Comparison of ENCODE assay signal across 1 cellular context in the genomic region with DNA sequence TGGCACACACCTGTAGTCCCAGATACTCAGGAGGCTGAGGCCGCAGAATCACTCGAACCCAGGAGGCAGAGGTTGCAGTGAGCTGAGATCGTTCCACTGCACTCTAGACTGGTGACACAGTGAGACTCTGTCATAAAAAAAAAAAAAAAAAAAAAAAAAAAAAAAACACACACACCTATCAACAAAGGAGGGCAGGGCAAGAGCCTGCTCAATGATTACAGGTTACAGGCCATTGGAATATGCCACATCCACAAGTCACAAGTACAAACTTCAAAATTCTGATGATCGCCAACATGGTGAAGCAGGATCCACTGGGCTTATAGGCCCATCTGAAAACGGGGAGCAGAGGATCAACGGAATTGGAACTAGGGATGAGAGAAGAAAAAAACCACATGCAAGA.
A peak's percentile ranks its signal among the peaks of the same experiment; 100 is the strongest.
TF ChIP-seq lines count a peak whose summit lies in the region.

No MANE protein-coding gene starts in this region.

TF ChIP-seq in GM12878, 131 proteins besides CTCF, POLR2A, EP300 and RAD21 (continued from another document):
- TF ChIP-seq, protein P1, sequence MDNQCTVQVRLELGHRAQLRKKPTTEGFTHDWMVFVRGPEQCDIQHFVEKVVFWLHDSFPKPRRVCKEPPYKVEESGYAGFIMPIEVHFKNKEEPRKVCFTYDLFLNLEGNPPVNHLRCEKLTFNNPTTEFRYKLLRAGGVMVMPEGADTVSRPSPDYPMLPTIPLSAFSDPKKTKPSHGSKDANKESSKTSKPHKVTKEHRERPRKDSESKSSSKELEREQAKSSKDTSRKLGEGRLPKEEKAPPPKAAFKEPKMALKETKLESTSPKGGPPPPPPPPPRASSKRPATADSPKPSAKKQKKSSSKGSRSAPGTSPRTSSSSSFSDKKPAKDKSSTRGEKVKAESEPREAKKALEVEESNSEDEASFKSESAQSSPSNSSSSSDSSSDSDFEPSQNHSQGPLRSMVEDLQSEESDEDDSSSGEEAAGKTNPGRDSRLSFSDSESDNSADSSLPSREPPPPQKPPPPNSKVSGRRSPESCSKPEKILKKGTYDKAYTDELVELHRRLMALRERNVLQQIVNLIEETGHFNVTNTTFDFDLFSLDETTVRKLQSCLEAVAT (IDR thresholded peaks at IDR 0.05) = peak; percentile 56; the same call in 1 of the 2 replicates
- TF ChIP-seq CHD1 (IDR thresholded peaks at IDR 0.05; ENCODE audit: low read depth, low read length) = no peak
